8 cellular contexts compared by ENCODE assay signal in genomic region chr17:64128787-64129514, GRCh38. TPM values are rescaled to one million over a fixed set of nuclear protein-coding genes. Genes with fewer than 3 reads are reported as not detected.
DNase-seq lines count a peak whose midpoint lies in the region; TF ChIP-seq lines count a peak whose summit lies in the region.

No MANE protein-coding gene starts in this region.

- peak overlapping the region; percentile 90 to 98 (median 95) for H3K4me3 Mint-ChIP-seq in immature natural killer cell

- H3K36me3 Mint-ChIP-seq in immature natural killer cell, result peaks cover 2 to 7% (median 7%) of the 10 kb centered on the region in 3 donors

- H3K27me3 Mint-ChIP-seq in immature natural killer cell (ENCODE audit: low read depth in 3 of 3), result peaks cover 0 to 8% (median 3%) of the 10 kb centered on the region in 3 donors

- peak overlapping the region; percentile 88 for H3K4me2 ChIP-seq in KMS-11

- DNase-seq in GM03348 (ENCODE audit: low spot score), result peak; percentile 55
- DNase-seq in immature natural killer cell, result no peak
- peak; percentile 53 for DNase-seq in stomach
- DNase-seq in NCI-H2029 (lab: John Stamatoyannopoulos, UW), result no peak
- DNase-seq in mesenteric fat pad (ENCODE audit: low spot score), result no peak
- DNase-seq in GDM1 (lab: John Stamatoyannopoulos, UW), result no peak

- 5 to 9% (median 8%) methylated on average over 14 to 15 of the region's 15 CpGs for WGBS in stomach, 5 donors

- H3K9me3 ChIP-seq in stomach, result no peaks in the 10 kb centered on the region

- H2AFZ ChIP-seq in KMS-11 (ENCODE audit: low read depth), result peak overlapping the region; percentile 19; the same call in 1 of the 2 replicates

- H3K9ac ChIP-seq in KMS-11, result peak overlapping the region; percentile 76

- H3K4me1 ChIP-seq in KMS-11 (ENCODE audit: low read depth, poor library complexity, severe bottlenecking), result peaks cover 75% of the 10 kb centered on the region
- peaks cover 14 to 70% (median 42%) of the 10 kb centered on the region in 4 donors for H3K4me1 ChIP-seq in stomach

- H3K4me1 Mint-ChIP-seq in immature natural killer cell, result peaks cover 49 to 61% of the 10 kb centered on the region in 2 donors

- H3K79me2 ChIP-seq in KMS-11 (ENCODE audit: insufficient read depth, low read depth), result peaks cover 56% of the 10 kb centered on the region

- H4K20me1 ChIP-seq in KMS-11 (ENCODE audit: insufficient read depth), result no peaks in the 10 kb centered on the region

- TF ChIP-seq EP300 in stomach (IDR thresholded peaks at IDR 0.05), result no peak

- no peak for TF ChIP-seq CTCF in KMS-11 (conservative IDR thresholded peaks at IDR 0.05; ENCODE audit: low read depth, low read length)
- no peak for TF ChIP-seq CTCF in stomach (IDR thresholded peaks at IDR 0.05)

- H3K27me3 ChIP-seq in KMS-11 (ENCODE audit: insufficient read depth, low read depth) (no peaks in the 10 kb centered on the region), stomach (no peaks in the 10 kb centered on the region)

- no peak for TF ChIP-seq POLR2A in stomach (IDR thresholded peaks at IDR 0.05)

- H3K9me3 Mint-ChIP-seq in immature natural killer cell, result no peaks in the 10 kb centered on the region

- H3K27ac Mint-ChIP-seq in immature natural killer cell, result peak overlapping the region; percentile 90 to 96 (median 92)

- intact Hi-C loops in stomach (cut with DNase I; ENCODE audit: low total_unique reads), result no loop called here

- peak overlapping the region; percentile 63 for H3K27ac ChIP-seq in KMS-11
- peak overlapping the region; percentile 30 for H3K27ac ChIP-seq in angular gyrus (ENCODE audit: low read depth, low read length)
- H3K27ac ChIP-seq in stomach, result peak overlapping the region; percentile 93 to 100 (median 98)

- no peak overlapping the region for H3K4me3 ChIP-seq in KMS-11 (IDR thresholded peaks at IDR 0.05; ENCODE audit: insufficient read depth, low read depth, low read length)
- peak overlapping the region; percentile 66 to 93 (median 73) for H3K4me3 ChIP-seq in stomach

- no peaks in the 10 kb centered on the region for H3K36me3 ChIP-seq in KMS-11 (ENCODE audit: insufficient read depth)
- H3K36me3 ChIP-seq in stomach, result peaks cover 0 to 6% (median 2%) of the 10 kb centered on the region in 4 donors

RNA-seq across cellular contexts. Expression of gene ERN1, which starts 1.0 kb away (rescaled TPM):
- polyA plus RNA-seq in immature natural killer cell, result 10 to 100 TPM; 30.7 to 52.9 (median 31.3) TPM
- 10 to 100 TPM; 23.7 to 76.4 (median 33.8) TPM for total RNA-seq in stomach
- polyA plus RNA-seq in stomach, result 1 to 10 TPM; 4.1 to 6.4 (median 6.1) TPM
- 27.1 TPM for total RNA-seq in mesenteric fat pad

Comparison
In these comparisons a context has a peak if more than half of its experiments do, and no peak if none do; other contexts are left out.
1. DNase-seq: peak in GM03348 (single experiment) and stomach (single experiment); none in immature natural killer cell (0 of 3), NCI-H2029 (single experiment), mesenteric fat pad (single experiment) and GDM1 (single experiment).
2. H3K27ac ChIP-seq: peak in every context shown above with its lines; median percentile 98 in stomach; 63 in KMS-11; 30 in angular gyrus.